ENCODE assay signal across 8 cellular contexts in the genomic region with DNA sequence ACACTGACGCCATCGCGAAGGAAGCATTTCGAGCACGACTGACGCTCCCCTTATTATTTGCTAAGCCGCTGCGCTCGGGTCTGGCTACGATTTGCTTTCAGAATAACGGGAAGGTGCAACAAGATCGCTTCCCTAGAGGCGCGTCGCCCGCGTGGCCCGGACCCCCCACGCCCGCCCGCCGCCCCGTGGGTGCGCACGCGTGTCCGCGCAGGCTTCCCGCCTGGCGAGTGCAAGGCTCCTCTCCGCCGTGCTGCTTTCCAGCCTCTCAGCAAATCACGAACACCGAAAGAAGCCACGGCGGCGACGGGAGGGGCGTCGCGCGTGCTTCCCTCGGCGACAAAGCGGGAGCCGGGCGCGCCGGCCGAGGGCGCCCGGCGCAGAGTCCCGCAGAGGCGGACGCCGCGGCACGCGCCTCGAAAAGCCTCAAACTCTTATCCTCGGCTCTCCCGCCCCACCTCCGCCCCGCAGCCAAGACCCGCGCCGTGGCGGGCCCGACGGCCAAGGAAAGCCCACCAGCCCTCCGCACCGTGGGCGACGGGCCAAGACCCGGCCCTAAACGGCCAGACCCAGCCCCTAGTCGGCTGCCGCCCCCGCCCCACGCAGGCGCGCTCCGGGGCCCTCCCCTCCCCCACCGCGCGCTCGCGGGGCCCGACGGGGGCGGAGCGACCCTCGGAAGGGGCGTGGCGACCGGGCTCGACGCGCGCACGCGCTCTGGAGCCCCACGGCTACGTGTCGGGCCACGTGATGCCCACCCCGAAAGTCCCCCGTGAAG. TPM values are rescaled to one million over a fixed set of nuclear protein-coding genes. Genes with fewer than 3 reads are reported as not detected.
A peak's percentile ranks its signal among the peaks of the same experiment; 100 is the strongest.
DNase-seq lines count a peak whose midpoint lies in the region; ATAC-seq and TF ChIP-seq lines count a peak whose summit lies in the region.

No MANE protein-coding gene starts in this region.

- TF ChIP-seq CTCF in BE2C (IDR thresholded peaks at IDR 0.05; ENCODE audit: low read depth, low read length): no peak

- H3K4me1 ChIP-seq in BE2C (no peaks in the 10 kb centered on the region; the same call in 1 of the 2 replicates), endocrine pancreas (ENCODE audit: control insufficient read depth, insufficient read depth, low read length) (peaks cover 13% of the 10 kb centered on the region)

- peak overlapping the region; percentile 65 for H3K9ac ChIP-seq in endocrine pancreas (ENCODE audit: control insufficient read depth, insufficient read depth, low read length)

- H3K4me3 ChIP-seq in BE2C (ENCODE audit: low read depth, low read length): peak overlapping the region; percentile 57
- H3K4me3 ChIP-seq in endocrine pancreas (ENCODE audit: control insufficient read depth, insufficient read depth, low read length): peak overlapping the region; percentile 98

- H3K27me3 ChIP-seq in BE2C (no peaks in the 10 kb centered on the region), endocrine pancreas (ENCODE audit: control insufficient read depth, insufficient read depth, low read length) (no peaks in the 10 kb centered on the region)

- H3K9me3 ChIP-seq in BE2C (no peaks in the 10 kb centered on the region), endocrine pancreas (ENCODE audit: control insufficient read depth, low read length) (no peaks in the 10 kb centered on the region)

- ATAC-seq in GM18909 (IDR thresholded peaks at IDR 0.05; ENCODE audit: poor library complexity, unreplicated experiment) (peak; percentile 52), HG03135 (IDR thresholded peaks at IDR 0.05; ENCODE audit: unreplicated experiment) (peak; percentile 45)

- DNase-seq in BE2C (peak; percentile 88), NCI-H82 (lab: John Stamatoyannopoulos, UW) (peak; percentile 85), mesenteric fat pad (ENCODE audit: low spot score) (peak; percentile 97)
- peak; percentile 54 for DNase-seq in activated CD8-positive, alpha-beta memory T cell treated with anti-CD3 and anti-CD28 coated beads, Interleukin-2, amount 50 U/mL, for 24 hours (ENCODE audit: extremely low read depth)
- peak; percentile 89 for DNase-seq in stimulated activated CD8-positive, alpha-beta memory T cell treated with anti-CD3 and anti-CD28 coated beads, Interleukin-12 subunit alpha, Interleukin-12 subunit beta, amount 100 ng/mL, for 4 hours (ENCODE audit: low read depth)

- H3K36me3 ChIP-seq in BE2C (no peaks in the 10 kb centered on the region), endocrine pancreas (ENCODE audit: control insufficient read depth, insufficient read depth, low read length) (no peaks in the 10 kb centered on the region)

RNA-seq across cellular contexts. Expression of a gene that starts 1.0 kb away (rescaled TPM):
- polyA plus RNA-seq in BE2C (2012; ENCODE audit: insufficient read depth, insufficient read length, low read depth): 42.1 TPM
- total RNA-seq in mesenteric fat pad: 267 TPM

Comparison
In these comparisons a context has a peak if more than half of its experiments do, and no peak if none do; other contexts are left out.
1. Peak in every context shown above with its lines: DNase-seq, ATAC-seq and H3K4me3 ChIP-seq.